Comparison of ENCODE assay signal across 13 cellular contexts in genomic region chr2:44267269-44268258, GRCh38. TPM values are rescaled to one million over a fixed set of nuclear protein-coding genes. Genes with fewer than 3 reads are reported as not detected.
DNase-seq lines count a peak whose midpoint lies in the region; ATAC-seq and TF ChIP-seq lines count a peak whose summit lies in the region.
"Had no signal": no experiment of that assay in that cellular context is flagged by ENCODE, and none has a peak within 500 bp of the region (broad histone marks: within the 10 kb centered on the region; RNA-seq: fewer than 3 reads in every experiment).

No MANE protein-coding gene starts in this region.

- H3K4me3 ChIP-seq in heart right ventricle: no peak overlapping the region
- no peak overlapping the region for H3K4me3 ChIP-seq in prostate gland

- peak; percentile 17 to 96 (median 79) for ATAC-seq in heart right ventricle

- H3K27me3 ChIP-seq in heart right ventricle (no peaks in the 10 kb centered on the region), prostate gland (replicated peaks; ENCODE audit: insufficient read depth) (no peaks in the 10 kb centered on the region)

- H3K4me1 ChIP-seq in heart right ventricle (peaks cover 0 to 19% (median 7%) of the 10 kb centered on the region in 9 donors), prostate gland (replicated peaks) (no peaks in the 10 kb centered on the region)

- H3K9me3 ChIP-seq in heart right ventricle (no peaks in the 10 kb centered on the region), prostate gland (no peaks in the 10 kb centered on the region)

- DNase-seq in Ammon's horn (ENCODE audit: low spot score): peak; percentile 53
- DNase-seq in heart right ventricle: peak in 1 of 2 donors; percentile 6
- no peak for DNase-seq in prostate gland (ENCODE audit: low spot score)
- DNase-seq in NCI-H2029 (lab: John Stamatoyannopoulos, UW): no peak
- DNase-seq in NCI-H2107 treated with DMSO at 0.1 percent for 48 hours (lab: John Stamatoyannopoulos, UW; ENCODE audit: unreplicated experiment): no peak
- DNase-seq in GOT3 (lab: John Stamatoyannopoulos, UW): no peak
- no peak for DNase-seq in islet precursor cell
- DNase-seq: activated naive CD4-positive, alpha-beta T cell; NCI-H1417; stimulated activated CD4-positive, alpha-beta T cell treated with anti-CD3 and anti-CD28 coated beads, Interleukin-2, amount 100 ng/mL, for 24 hours had no signal

- 64 to 66% methylated on average over 8 of the region's 8 CpGs for WGBS in heart right ventricle, 2 donors
- WGBS in prostate gland: 67% methylated on average over 8 of the region's 8 CpGs

- TF ChIP-seq CTCF in heart right ventricle (IDR thresholded peaks at IDR 0.05) (no peak), prostate gland (IDR thresholded peaks at IDR 0.05) (no peak)

- H3K27ac ChIP-seq in angular gyrus (ENCODE audit: low read depth, low read length) (peak overlapping the region; percentile 98), heart right ventricle (peak overlapping the region in 8 of 10 donors; percentile 8 to 73 (median 46)), prostate gland (peak overlapping the region; percentile 19 to 39)
- H3K27ac ChIP-seq: epithelial cell of prostate had no signal

- H3K36me3 ChIP-seq in heart right ventricle (no peaks in the 10 kb centered on the region), prostate gland (no peaks in the 10 kb centered on the region)

- intact Hi-C loops in heart right ventricle (cut with DNase I): no loop called here
- intact Hi-C loops in prostate gland (cut with DNase I): no loop called here

- TF ChIP-seq POLR2A in prostate gland (IDR thresholded peaks at IDR 0.05): no peak

RNA-seq across cellular contexts. Expression of gene SLC3A1, which starts 7.7 kb away (rescaled TPM):
- under 1 TPM in 1 of 10 donors, not detected in 9; 0.28 TPM for total RNA-seq in heart right ventricle
- polyA plus RNA-seq in heart right ventricle: under 1 TPM; 0.15 to 0.16 TPM
- 1 to 10 TPM in 1 of 2 donors, under 1 TPM in 1; 0.91 to 1.4 TPM for total RNA-seq in prostate gland
- polyA plus RNA-seq: BJ had no signal

Comparison
In these comparisons a context has a peak if more than half of its experiments do, and no peak if none do; other contexts are left out.
1. H3K27ac ChIP-seq: peak in every context shown above with its lines; median percentile 98 in angular gyrus; 46 in heart right ventricle; 29 in prostate gland.